Comparison of ENCODE assay signal across 22 cellular contexts in the genomic region with DNA sequence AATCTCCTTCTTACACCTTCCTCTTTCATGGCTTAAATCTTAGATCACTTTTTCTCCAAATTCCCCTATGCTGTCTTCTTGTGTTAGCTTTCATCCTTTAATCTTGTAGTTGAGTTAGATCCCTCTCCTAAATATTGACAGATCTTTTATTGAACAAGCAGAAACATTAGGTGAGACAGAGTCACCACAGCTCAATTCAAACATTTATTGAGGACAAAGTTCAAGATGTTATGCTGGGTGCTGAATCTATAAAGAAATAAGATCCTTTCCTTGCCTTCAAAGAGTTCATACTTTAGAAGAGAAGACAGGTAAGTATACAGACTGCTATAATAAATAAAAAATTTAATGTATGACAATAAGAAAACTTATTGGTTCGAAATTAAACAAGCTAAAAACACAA.
A peak's percentile ranks its signal among the peaks of the same experiment; 100 is the strongest.
DNase-seq lines count a peak whose midpoint lies in the region; ATAC-seq, FAIRE-seq and TF ChIP-seq lines count a peak whose summit lies in the region.
"Had no signal": no experiment of that assay in that cellular context is flagged by ENCODE, and none has a peak within 500 bp of the region (broad histone marks: within the 10 kb centered on the region; RNA-seq: fewer than 3 reads in every experiment).

No MANE protein-coding gene starts in this region.

- no peak overlapping the region for H3K27ac ChIP-seq in GM12878 (ENCODE audit: control insufficient read depth, insufficient read depth)
- H3K27ac ChIP-seq: BLaER1 had no signal

- DNase-seq in CD14-positive monocyte (ENCODE audit: low spot score): no peak
- no peak for DNase-seq in GM12878 (ENCODE audit: low read depth, low spot score)
- no peak for DNase-seq in mucosa of descending colon
- no peak for DNase-seq in iPS-NIHi7 (ENCODE audit: extremely low spot score)
- DNase-seq in urothelium cell line (ENCODE audit: low spot score): no peak
- DNase-seq: 8988T; ACHN; BE2C; C1 segment of cervical spinal cord; Caco-2; Calu3; CD4-positive, alpha-beta T cell; CD8-positive, alpha-beta T cell; DMS79 treated with DMSO at 0.1 percent for 48 hours; GF-D8 had no signal

- H4K20me1 ChIP-seq in GM12878 (ENCODE audit: control insufficient read depth, insufficient read depth): no peaks in the 10 kb centered on the region
- H4K20me1 ChIP-seq: BLaER1 had no signal

- POLR2A ChIA-PET in GM12878 (lab: Charles Lee): no interaction called here

- H3K27me3 Mint-ChIP-seq in CD14-positive monocyte (ENCODE audit: low read depth in 3 of 3): no peaks in the 10 kb centered on the region
- H3K27me3 Mint-ChIP-seq: CD4-positive, alpha-beta T cell had no signal

- FAIRE-seq in GM12878 (lab: Jason Lieb, UNC): peak; percentile 7
- FAIRE-seq in urothelium cell line (lab: Jason Lieb, UNC): no peak
- FAIRE-seq: A204.1, D721Med, G401.6, GM12892, GM18507 had no signal

- H3K4me3 ChIP-seq in GM12878: no peak overlapping the region
- H3K4me3 ChIP-seq in mucosa of descending colon: no peak overlapping the region
- H3K4me3 ChIP-seq: BLaER1 had no signal

- no peak for TF ChIP-seq POLR2A in GM12878 (IDR thresholded peaks at IDR 0.05; ENCODE audit: low read depth, low read length)

- SMC1A ChIA-PET in GM12878 (lab: Charles Lee; ENCODE audit: uncharacterized antibody, unreplicated experiment): interaction anchor here (1.0 to 1.4 kb wide), 5 partner anchors 9 to 149 kb away, joined by 3 to 5 read pairs (median 4); no protein-coding TSS in a partner anchor

- no peak overlapping the region for H3K4me2 ChIP-seq in GM12878 (ENCODE audit: control insufficient read depth, insufficient read depth)
- H3K4me2 ChIP-seq: BLaER1 had no signal

- no peak for TF ChIP-seq RAD21 in GM12878 (IDR thresholded peaks at IDR 0.05; ENCODE audit: insufficient read depth, low read depth, low read length)

- no peaks in the 10 kb centered on the region for H3K79me2 ChIP-seq in GM12878 (ENCODE audit: control insufficient read depth, insufficient read depth, low read length)

- TF ChIP-seq EP300 in GM12878 (IDR thresholded peaks at IDR 0.05; ENCODE audit: borderline replicate concordance in 1 of 2, control insufficient read depth in 1 of 2, low read depth in 2 of 2, low read length in 2 of 2): no peak

- ATAC-seq in GM12878 (no peak), mucosa of descending colon (peak; percentile 68), GM19452 (IDR thresholded peaks at IDR 0.05; ENCODE audit: unreplicated experiment) (no peak)
- ATAC-seq: CD8-positive, alpha-beta T cell had no signal

- H3K9ac ChIP-seq in GM12878 (ENCODE audit: control insufficient read depth, insufficient read depth, low read length): no peak overlapping the region
- H3K9ac ChIP-seq: BLaER1 had no signal

- H3K9me3 Mint-ChIP-seq in CD14-positive monocyte: peaks cover 0 to 7% (median 4%) of the 10 kb centered on the region in 7 donors
- H3K9me3 Mint-ChIP-seq: CD4-positive, alpha-beta T cell; CD8-positive, alpha-beta T cell had no signal

- WGBS in GM12878 (ENCODE audit: insufficient coverage, insufficient replicate concordance, low lambda C conversion rate, missing lambda C conversion rate): 95% methylated on average over 1 of the region's 1 CpG

- no peaks in the 10 kb centered on the region for H3K27me3 ChIP-seq in GM12878 (replicated peaks in 1 of 2; ENCODE audit: control insufficient read depth in 2 of 2, insufficient read depth in 2 of 2, low read length in 1 of 2)
- H3K27me3 ChIP-seq: BE2C, BLaER1 had no signal

- H3K36me3 Mint-ChIP-seq in CD14-positive monocyte: peaks cover 15 to 19% of the 10 kb centered on the region in 2 donors

- BruUV-seq in GM12878 (replicated peaks; lab: Mats Ljungman, UMichigan): no TSS peak

- H3K4me3 Mint-ChIP-seq in CD14-positive monocyte: no peak overlapping the region
- H3K4me3 Mint-ChIP-seq: CD4-positive, alpha-beta T cell; CD8-positive, alpha-beta T cell had no signal

- RAD21 ChIA-PET in GM12878 (lab: Charles Lee; ENCODE audit: unreplicated experiment): no interaction called here

- H3K27ac Mint-ChIP-seq in CD14-positive monocyte: peak overlapping the region in 4 of 7 donors; percentile 0 to 76 (median 16)
- H3K27ac Mint-ChIP-seq: CD4-positive, alpha-beta T cell; CD8-positive, alpha-beta T cell had no signal

- in situ Hi-C loops in GM12878 (cut with MboI): no loop called here

- CTCF ChIA-PET in GM12878 (lab: Yijun Ruan, JAX): interaction anchor here (0.6 to 1.4 kb wide), 3 partner anchors 9 to 1521 kb away, joined by 3 to 4 read pairs (median 3); no protein-coding TSS in a partner anchor

- intact Hi-C loops in CD14-positive monocyte (cut with micrococcal nuclease): no loop called here
- intact Hi-C loops in GM12878 (cut with micrococcal nuclease; ENCODE audit: unreplicated experiment): no loop called here
- intact Hi-C loops in mucosa of descending colon (cut with DNase I, micrococcal nuclease): no loop called here

- peaks cover 3% of the 10 kb centered on the region for H3K4me1 Mint-ChIP-seq in CD14-positive monocyte

- H3K4me1 ChIP-seq in GM12878 (ENCODE audit: control insufficient read depth, insufficient read depth, low read length) (no peaks in the 10 kb centered on the region), mucosa of descending colon (ENCODE audit: low read depth) (peaks cover 10% of the 10 kb centered on the region)
- H3K4me1 ChIP-seq: BLaER1 had no signal

- TF ChIP-seq CTCF in CD14-positive monocyte (IDR thresholded peaks at IDR 0.05): no peak
- no peak for TF ChIP-seq CTCF in GM12878 (IDR thresholded peaks at IDR 0.05 in 2 of 3, conservative IDR thresholded peaks at IDR 0.05 in 1 of 3; ENCODE audit: control insufficient read depth in 2 of 3, extremely low read depth in 1 of 3, insufficient read depth in 1 of 3, low read depth in 3 of 3, low read length in 3 of 3)
- TF ChIP-seq CTCF in mucosa of descending colon (IDR thresholded peaks at IDR 0.05): no peak

- no peak overlapping the region for H2AFZ ChIP-seq in GM12878 (ENCODE audit: control insufficient read depth, low read depth, low read length)

- H3K36me3 ChIP-seq in GM12878 (ENCODE audit: control insufficient read depth in 2 of 2, insufficient read depth in 2 of 2, low read length in 1 of 2) (no peaks in the 10 kb centered on the region), mucosa of descending colon (ENCODE audit: low read depth) (no peaks in the 10 kb centered on the region)
- H3K36me3 ChIP-seq: BE2C had no signal

- H3K9me3 ChIP-seq in GM12878 (replicated peaks; ENCODE audit: control insufficient read depth, insufficient read depth, low read length) (no peaks in the 10 kb centered on the region), mucosa of descending colon (no peaks in the 10 kb centered on the region)
- H3K9me3 ChIP-seq: BE2C, Caco-2 had no signal

TF ChIP-seq in GM12878, 131 proteins besides CTCF, POLR2A, EP300 and RAD21:
- TF ChIP-seq IRF4 (IDR thresholded peaks at IDR 0.05; ENCODE audit: low read depth, low read length) (no peak), EED (IDR thresholded peaks at IDR 0.05; ENCODE audit: low read depth) (no peak), RAD51 (IDR thresholded peaks at IDR 0.05) (no peak), ZZZ3 (IDR thresholded peaks at IDR 0.05; ENCODE audit: control insufficient read depth, insufficient read length, low read depth) (no peak), CHD1 (IDR thresholded peaks at IDR 0.05; ENCODE audit: low read depth, low read length) (no peak)
- TF ChIP-seq, protein P1, sequence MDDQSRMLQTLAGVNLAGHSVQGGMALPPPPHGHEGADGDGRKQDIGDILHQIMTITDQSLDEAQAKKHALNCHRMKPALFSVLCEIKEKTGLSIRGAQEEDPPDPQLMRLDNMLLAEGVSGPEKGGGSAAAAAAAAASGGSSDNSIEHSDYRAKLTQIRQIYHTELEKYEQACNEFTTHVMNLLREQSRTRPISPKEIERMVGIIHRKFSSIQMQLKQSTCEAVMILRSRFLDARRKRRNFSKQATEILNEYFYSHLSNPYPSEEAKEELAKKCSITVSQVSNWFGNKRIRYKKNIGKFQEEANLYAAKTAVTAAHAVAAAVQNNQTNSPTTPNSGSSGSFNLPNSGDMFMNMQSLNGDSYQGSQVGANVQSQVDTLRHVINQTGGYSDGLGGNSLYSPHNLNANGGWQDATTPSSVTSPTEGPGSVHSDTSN (IDR thresholded peaks at IDR 0.05; ENCODE audit: insufficient replicate concordance, low read depth, low read length): no peak
TF ChIP-seq in GM12878: peak in this region for 0.
